In genomic region chr6:45959534-45960195, GRCh38 we compare ENCODE assay signal across 12 cellular contexts. TPM values are rescaled to one million over a fixed set of nuclear protein-coding genes. Genes with fewer than 3 reads are reported as not detected.
DNase-seq lines count a peak whose midpoint lies in the region; ATAC-seq, FAIRE-seq and TF ChIP-seq lines count a peak whose summit lies in the region.
"Had no signal": no experiment of that assay in that cellular context is flagged by ENCODE, and none has a peak within 500 bp of the region (broad histone marks: within the 10 kb centered on the region; RNA-seq: fewer than 3 reads in every experiment).

No MANE protein-coding gene starts in this region.

- H3K27ac ChIP-seq in keratinocyte (ENCODE audit: control insufficient read depth, insufficient read depth, low read length) (no peak overlapping the region), aorta (ENCODE audit: low read depth in 1 of 2, low read length in 2 of 2) (no peak overlapping the region), esophagus squamous epithelium (no peak overlapping the region)

- no peak for FAIRE-seq in keratinocyte (lab: Jason Lieb, UNC)
- FAIRE-seq: GM18507, HepG2 had no signal

- H2AFZ ChIP-seq in keratinocyte (ENCODE audit: control insufficient read depth, low read length) = no peak overlapping the region

- no peak overlapping the region for H3K9ac ChIP-seq in keratinocyte (ENCODE audit: control insufficient read depth, extremely low read depth, insufficient read depth, low read length)

- TF ChIP-seq CTCF in keratinocyte (optimal IDR thresholded peaks at IDR 0.05 in 1 of 3, IDR thresholded peaks at IDR 0.05 in 1 of 3, conservative IDR thresholded peaks at IDR 0.05 in 1 of 3; ENCODE audit: extremely low read depth in 1 of 3, insufficient read depth in 2 of 3, low read length in 3 of 3) (no peak), esophagus squamous epithelium (IDR thresholded peaks at IDR 0.05) (no peak)

- no peak overlapping the region for H3K4me2 ChIP-seq in keratinocyte (ENCODE audit: control insufficient read depth, extremely low read depth, insufficient read depth, low read depth, low read length)

- dilution Hi-C loops in keratinocyte (cut with MboI; ENCODE audit: extremely low pct_ligation_motif_present, low sequenced_read_pairs) = no loop called here

- H3K4me3 ChIP-seq in keratinocyte (ENCODE audit: control insufficient read depth in 2 of 3, extremely low read depth in 1 of 3, insufficient read depth in 2 of 3, low read depth in 1 of 3, low read length in 3 of 3) = no peak overlapping the region
- no peak overlapping the region for H3K4me3 ChIP-seq in aorta (ENCODE audit: low read length in 2 of 2)
- H3K4me3 ChIP-seq in esophagus squamous epithelium = no peak overlapping the region

- TF ChIP-seq POLR2A in esophagus squamous epithelium (IDR thresholded peaks at IDR 0.05) = no peak

- H3K9me3 ChIP-seq in keratinocyte (ENCODE audit: control insufficient read depth, low read depth, low read length) = no peaks in the 10 kb centered on the region
- H3K9me3 ChIP-seq in aorta (ENCODE audit: control insufficient read depth, low read length) = peaks cover 7% of the 10 kb centered on the region
- H3K9me3 ChIP-seq in esophagus squamous epithelium = no peaks in the 10 kb centered on the region

- H3K36me3 ChIP-seq in keratinocyte (ENCODE audit: control insufficient read depth in 2 of 2, extremely low read depth in 1 of 2, insufficient read depth in 2 of 2, low read length in 2 of 2) (no peaks in the 10 kb centered on the region), aorta (ENCODE audit: control insufficient read depth in 1 of 2, insufficient read depth in 2 of 2, low read length in 1 of 2) (no peaks in the 10 kb centered on the region), esophagus squamous epithelium (no peaks in the 10 kb centered on the region)

- intact Hi-C loops in aorta (cut with DNase I) (no loop called here), esophagus squamous epithelium (cut with DNase I) (no loop called here)

- no peaks in the 10 kb centered on the region for H4K20me1 ChIP-seq in keratinocyte (ENCODE audit: control insufficient read depth, extremely low read depth, insufficient read depth, low read length)

- no peaks in the 10 kb centered on the region for H3K9me1 ChIP-seq in keratinocyte (ENCODE audit: control insufficient read depth, extremely low read depth, insufficient read depth, low read length)

- no peaks in the 10 kb centered on the region for H3K79me2 ChIP-seq in keratinocyte (ENCODE audit: control insufficient read depth, insufficient read depth, low read length)

- 43 to 50% methylated on average over 4 of the region's 4 CpGs for WGBS in aorta, 2 donors
- 52 to 65% methylated on average over 4 of the region's 4 CpGs for WGBS in esophagus squamous epithelium, 2 donors

- ATAC-seq in aorta (ENCODE audit: low FRiP score) (no peak), GM19035 (IDR thresholded peaks at IDR 0.05; ENCODE audit: unreplicated experiment) (no peak), HG02981 (IDR thresholded peaks at IDR 0.05; ENCODE audit: unreplicated experiment) (no peak)
- ATAC-seq: HCT116, HepG2 had no signal

- DNase-seq in COLO668 (lab: John Stamatoyannopoulos, UW; ENCODE audit: unreplicated experiment) (peak; percentile 43), NCI-H1105 treated with DMSO at 0.1 percent for 48 hours (lab: John Stamatoyannopoulos, UW) (peak; percentile 96), RPMI8226 (peak; percentile 51), keratinocyte (ENCODE audit: low read depth, low spot score) (peak; percentile 25), aorta (no peak), esophagus squamous epithelium (lab: John Stamatoyannopoulos, UW) (no peak)
- DNase-seq: islet precursor cell had no signal

- no peaks in the 10 kb centered on the region for H3K4me1 ChIP-seq in keratinocyte (ENCODE audit: control insufficient read depth, extremely low read depth, insufficient read depth, low read length)
- no peaks in the 10 kb centered on the region for H3K4me1 ChIP-seq in aorta (ENCODE audit: control insufficient read depth in 1 of 2, insufficient read depth in 2 of 2, low read length in 2 of 2)
- no peaks in the 10 kb centered on the region for H3K4me1 ChIP-seq in esophagus squamous epithelium

- H3K27me3 ChIP-seq in keratinocyte (ENCODE audit: control insufficient read depth, extremely low read depth, insufficient read depth, low read length) (peaks cover 4% of the 10 kb centered on the region), aorta (ENCODE audit: control insufficient read depth in 1 of 2, insufficient read depth in 2 of 2, low read length in 1 of 2) (peaks cover 0 to 4% of the 10 kb centered on the region in 2 donors), esophagus squamous epithelium (no peaks in the 10 kb centered on the region)

RNA-seq across cellular contexts. Expression of gene CLIC5, which starts 56.0 kb away (rescaled TPM):
- 0.09 TPM in 2 of 3 replicates, not detected in the other for polyA plus RNA-seq in keratinocyte
- 0.12 TPM for polyA plus RNA-seq in keratinocyte (2011; ENCODE audit: low read depth)
- polyA plus RNA-seq in keratinocyte (2011; cell fraction: cytosol; rRNA removed) = 0.15 TPM in 1 of 2 replicates, not detected in the other
- 0.11 TPM in 1 of 2 replicates, not detected in the other for polyA plus RNA-seq in keratinocyte (2011; cell fraction: nucleus; rRNA removed)
- polyA plus RNA-seq in keratinocyte (2012; ENCODE audit: low replicate concordance) = 0.39 TPM in 1 of 2 replicates, not detected in the other
- not detected in 3 replicates for polyA minus RNA-seq in keratinocyte
- not detected for polyA minus RNA-seq in keratinocyte (2011; cell fraction: cytosol; rRNA and poly(A)+ RNA removed)
- not detected in 2 replicates for polyA minus RNA-seq in keratinocyte (2011; cell fraction: nucleus; rRNA and poly(A)+ RNA removed)
- 1 to 10 TPM; 3.7 to 9.2 TPM for total RNA-seq in aorta
- 1 to 10 TPM in 1 of 2 donors, under 1 TPM in 1; 0.10 to 5.8 TPM for polyA plus RNA-seq in aorta
- 1 to 10 TPM in 3 of 4 donors, under 1 TPM in 1; 0.56 to 1.3 (median 1.2) TPM for total RNA-seq in esophagus squamous epithelium
- total RNA-seq: HepG2 had no signal
- polyA plus RNA-seq: HepG2 had no signal

Comparison
In these comparisons a context has a peak if more than half of its experiments do, and no peak if none do; other contexts are left out.
1. DNase-seq: peak in COLO668 (single experiment), NCI-H1105 treated with DMSO at 0.1 percent for 48 hours (single experiment), RPMI8226 (single experiment) and keratinocyte (single experiment); none in aorta (0 of 2) and esophagus squamous epithelium (single experiment).